ENCODE assay signal across 22 cellular contexts in genomic region chr9:113805753-113806152, GRCh38.
"Had no signal": no experiment of that assay in that cellular context is flagged by ENCODE, and none has a peak within 500 bp of the region (broad histone marks: within the 10 kb centered on the region; RNA-seq: fewer than 3 reads in every experiment).

No MANE protein-coding gene starts in this region.

- ATAC-seq: heart left ventricle; mucosa of descending colon; naive thymus-derived CD4-positive, alpha-beta T cell; natural killer cell treated with Interleukin-12 subunit alpha and Interleukin-12 subunit beta and Interleukin-15 and Interleukin-18, amount 100 ng/mL, for 72 hours; pancreas; right lobe of liver; stimulated activated memory B cell treated with anti-CD40 and anti-IgM and Interleukin-4, amounts not matched to agents 10 μg/mL and 1 μg/mL and 100 μg/mL, for 72 hours; stimulated activated naive CD8-positive, alpha-beta T cell treated with anti-CD3 and anti-CD28 coated beads, Interleukin-15, Interleukin-2, amounts not matched to agents 100 U/mL and 50 U/mL, for 24 hours; upper lobe of right lung had no signal

- DNase-seq: heart left ventricle; hypothalamus; immature natural killer cell; left ventricle myocardium inferior; midbrain; mucosa of descending colon; naive thymus-derived CD4-positive, alpha-beta T cell; pancreas; posterior cingulate gyrus; right lobe of liver; stimulated activated CD4-positive, alpha-beta T cell treated with anti-CD3 and anti-CD28 coated beads, Interleukin-1b, Interleukin-23, amount 100 ng/mL, for 48 hours; stimulated activated CD4-positive, alpha-beta T cell treated with anti-CD3 and anti-CD28 coated beads, Interleukin-2, amount 100 ng/mL, for 48 hours; stimulated activated CD4-positive, alpha-beta T cell treated with anti-CD3 and anti-CD28 coated beads, Interleukin-4, amount 100 ng/mL, for 4 hours; stimulated activated CD8-positive, alpha-beta memory T cell treated with anti-CD3 and anti-CD28 coated beads, Interleukin-4, amount 100 ng/mL, for 48 hours; stimulated activated naive CD8-positive, alpha-beta T cell treated with anti-CD3 and anti-CD28 coated beads, Interleukin-15, Interleukin-2, amounts not matched to agents 100 U/mL and 50 U/mL, for 24 hours; stomach; testis; thyroid gland; transverse colon; upper lobe of right lung had no signal
